In genomic region chr7:117113871-117114270, GRCh38 we compare ENCODE assay signal across 14 cellular contexts.
"Had no signal": no experiment of that assay in that cellular context is flagged by ENCODE, and none has a peak within 500 bp of the region (broad histone marks: within the 10 kb centered on the region; RNA-seq: fewer than 3 reads in every experiment).

No MANE protein-coding gene starts in this region.

- DNase-seq: activated B cell treated with CpG ODN at 0.5 μM for 24 hours; activated CD4-positive, alpha-beta T cell treated with anti-CD3 and anti-CD28 coated beads, Interleukin-2, amount 10 ng/mL, durations not matched to agents 24 days and 14 days; activated CD8-positive, alpha-beta memory T cell treated with anti-CD3 and anti-CD28 coated beads for 24 hours; activated naive CD4-positive, alpha-beta T cell treated with anti-CD3 and anti-CD28 coated beads for 36 hours; cortex of kidney; effector CD8-positive, alpha-beta T cell; kidney; naive B cell; right cardiac atrium; thyroid gland; uterus had no signal

- H3K4me3 Mint-ChIP-seq: activated B cell treated with CpG ODN at 0.5 μM for 24 hours; activated CD4-positive, alpha-beta T cell treated with anti-CD3 and anti-CD28 coated beads, Interleukin-2, amount 10 ng/mL, durations not matched to agents 24 days and 14 days; activated naive CD4-positive, alpha-beta T cell treated with anti-CD3 and anti-CD28 coated beads for 36 hours; activated T-helper 17 cell treated with anti-CD3 and anti-CD28 coated beads, Interleukin-2, amount 50 U/mL, for 72 hours; naive B cell; stimulated activated effector memory CD8-positive, alpha-beta T cell treated with anti-CD3 and anti-CD28 coated beads, Interleukin-12 subunit alpha, Interleukin-12 subunit beta, amount 100 ng/mL, for 72 hours had no signal

- H3K4me3 ChIP-seq: gastroesophageal sphincter, thyroid gland, uterus had no signal

- H3K36me3 Mint-ChIP-seq: stimulated activated effector memory CD8-positive, alpha-beta T cell treated with anti-CD3 and anti-CD28 coated beads, Interleukin-12 subunit alpha, Interleukin-12 subunit beta, amount 100 ng/mL, for 72 hours had no signal

- H3K9me3 ChIP-seq: gastroesophageal sphincter, thyroid gland, uterus had no signal

- H3K27ac ChIP-seq: gastroesophageal sphincter, thyroid gland, uterus had no signal

- H3K4me1 ChIP-seq: gastroesophageal sphincter, thyroid gland, uterus had no signal

- H3K27me3 ChIP-seq: gastroesophageal sphincter, thyroid gland, uterus had no signal

- H3K27me3 Mint-ChIP-seq: activated B cell treated with CpG ODN at 0.5 μM for 24 hours; activated T-helper 17 cell treated with anti-CD3 and anti-CD28 coated beads, Interleukin-2, amount 50 U/mL, for 72 hours; naive B cell had no signal

- H3K9me3 Mint-ChIP-seq: activated CD4-positive, alpha-beta T cell treated with anti-CD3 and anti-CD28 coated beads, Interleukin-2, amount 10 ng/mL, durations not matched to agents 24 days and 14 days; activated T-helper 17 cell treated with anti-CD3 and anti-CD28 coated beads, Interleukin-2, amount 50 U/mL, for 72 hours; stimulated activated effector memory CD8-positive, alpha-beta T cell treated with anti-CD3 and anti-CD28 coated beads, Interleukin-12 subunit alpha, Interleukin-12 subunit beta, amount 100 ng/mL, for 72 hours had no signal

- H3K27ac Mint-ChIP-seq: activated B cell treated with CpG ODN at 0.5 μM for 24 hours; activated CD4-positive, alpha-beta T cell treated with anti-CD3 and anti-CD28 coated beads, Interleukin-2, amount 10 ng/mL, durations not matched to agents 24 days and 14 days; activated naive CD4-positive, alpha-beta T cell treated with anti-CD3 and anti-CD28 coated beads for 36 hours; activated T-helper 17 cell treated with anti-CD3 and anti-CD28 coated beads, Interleukin-2, amount 50 U/mL, for 72 hours; naive B cell; stimulated activated effector memory CD8-positive, alpha-beta T cell treated with anti-CD3 and anti-CD28 coated beads, Interleukin-12 subunit alpha, Interleukin-12 subunit beta, amount 100 ng/mL, for 72 hours had no signal

- H3K36me3 ChIP-seq: gastroesophageal sphincter, thyroid gland, uterus had no signal
